ENCODE assay signal across 8 cellular contexts in genomic region chr19:12841094-12841493, GRCh38. TPM values are rescaled to one million over a fixed set of nuclear protein-coding genes. Genes with fewer than 3 reads are reported as not detected.
DNase-seq lines count a peak whose midpoint lies in the region; ATAC-seq and TF ChIP-seq lines count a peak whose summit lies in the region.

No MANE protein-coding gene starts in this region.

- no peaks in the 10 kb centered on the region for H3K9me3 Mint-ChIP-seq in activated T-helper 17 cell treated with anti-CD3 and anti-CD28 coated beads, Interleukin-2, amount 50 U/mL, for 72 hours
- no peaks in the 10 kb centered on the region for H3K9me3 Mint-ChIP-seq in Calu3 (ENCODE audit: low read depth, unreplicated experiment)

- H3K4me1 Mint-ChIP-seq in activated T-helper 17 cell treated with anti-CD3 and anti-CD28 coated beads, Interleukin-2, amount 50 U/mL, for 72 hours = peaks cover 16% of the 10 kb centered on the region
- H3K4me1 Mint-ChIP-seq in Calu3 (ENCODE audit: low read depth, unreplicated experiment) = no peaks in the 10 kb centered on the region

- BruUV-seq in Calu3 (replicated peaks; lab: Mats Ljungman, UMichigan) = no TSS peak

- H3K27ac ChIP-seq in iPS-20b (ENCODE audit: low read length) = peak overlapping the region; percentile 47
- no peak overlapping the region for H3K27ac ChIP-seq in upper lobe of left lung

- H3K36me3 ChIP-seq in iPS-20b (ENCODE audit: insufficient read depth, low read depth, low read length) (no peaks in the 10 kb centered on the region), upper lobe of left lung (no peaks in the 10 kb centered on the region)

- peaks cover 51% of the 10 kb centered on the region for H3K27me3 Mint-ChIP-seq in activated T-helper 17 cell treated with anti-CD3 and anti-CD28 coated beads, Interleukin-2, amount 50 U/mL, for 72 hours
- H3K27me3 Mint-ChIP-seq in Calu3 (ENCODE audit: unreplicated experiment) = peaks cover 44% of the 10 kb centered on the region

- H3K27me3 ChIP-seq in iPS-20b (ENCODE audit: insufficient read depth, low read length) (peaks cover 29% of the 10 kb centered on the region), upper lobe of left lung (peaks cover 0 to 55% (median 29%) of the 10 kb centered on the region in 4 donors)

- peak in 1 of 2 donors; percentile 21 for ATAC-seq in left cardiac atrium
- ATAC-seq in left ventricle myocardium superior = no peak
- ATAC-seq in activated T-helper 17 cell treated with anti-CD3 and anti-CD28 coated beads, Interleukin-2, amount 50 U/mL, for 72 hours (replicated peaks) = no peak
- peak in 1 of 2 donors; percentile 9 for ATAC-seq in upper lobe of left lung (ENCODE audit: low FRiP score in 2 of 2)
- ATAC-seq in GM21526 (IDR thresholded peaks at IDR 0.05; ENCODE audit: low FRiP score, unreplicated experiment) = no peak

- no peaks in the 10 kb centered on the region for H3K9me3 ChIP-seq in iPS-20b (ENCODE audit: insufficient read depth, low read depth, low read length)
- no peaks in the 10 kb centered on the region for H3K9me3 ChIP-seq in upper lobe of left lung

- peak overlapping the region; percentile 15 for H3K4me3 Mint-ChIP-seq in activated T-helper 17 cell treated with anti-CD3 and anti-CD28 coated beads, Interleukin-2, amount 50 U/mL, for 72 hours
- no peak overlapping the region for H3K4me3 Mint-ChIP-seq in Calu3 (ENCODE audit: low read depth, unreplicated experiment)

- peaks cover 9% of the 10 kb centered on the region for H3K4me1 ChIP-seq in iPS-20b (ENCODE audit: insufficient read depth, low read length)
- H3K4me1 ChIP-seq in upper lobe of left lung = peaks cover 15 to 27% (median 16%) of the 10 kb centered on the region in 4 donors

- H3K36me3 Mint-ChIP-seq in activated T-helper 17 cell treated with anti-CD3 and anti-CD28 coated beads, Interleukin-2, amount 50 U/mL, for 72 hours (ENCODE audit: low read depth) = no peaks in the 10 kb centered on the region
- peaks cover 9% of the 10 kb centered on the region for H3K36me3 Mint-ChIP-seq in Calu3 (ENCODE audit: insufficient read depth, unreplicated experiment)

- H3K27ac Mint-ChIP-seq in activated T-helper 17 cell treated with anti-CD3 and anti-CD28 coated beads, Interleukin-2, amount 50 U/mL, for 72 hours = no peak overlapping the region
- no peak overlapping the region for H3K27ac Mint-ChIP-seq in Calu3 (ENCODE audit: unreplicated experiment)

- TF ChIP-seq CTCF in upper lobe of left lung (IDR thresholded peaks at IDR 0.05) (no peak), Calu3 (IDR thresholded peaks at IDR 0.05; ENCODE audit: unreplicated experiment) (no peak)

- WGBS in upper lobe of left lung, 2 donors = 0 to 13% methylated on average over 7 to 23 of the region's 29 CpGs

- CTCF ChIA-PET in Calu3 (lab: Charles Lee) = no interaction called here

- TF ChIP-seq POLR2A in upper lobe of left lung (IDR thresholded peaks at IDR 0.05) = no peak

- DNase-seq in left cardiac atrium (peak; percentile 32), left ventricle myocardium superior (no peak), upper lobe of left lung (peak; percentile 24 to 80), Calu3 (no peak), mesenteric fat pad (ENCODE audit: low spot score) (no peak)

- intact Hi-C loops in left cardiac atrium (cut with DNase I) = loop anchor here in 1 of 2 donors (5.0 kb wide), 1 partner anchor 74 kb away; no protein-coding TSS in a partner anchor
- intact Hi-C loops in left ventricle myocardium superior (cut with micrococcal nuclease) = loop anchor here (10.0 kb wide), 1 partner anchor 76 kb away; no protein-coding TSS in a partner anchor
- intact Hi-C loops in Calu3 (cut with micrococcal nuclease; ENCODE audit: unreplicated experiment) = no loop called here

- peak overlapping the region; percentile 63; the same call in 1 of the 2 replicates for H3K9ac ChIP-seq in iPS-20b (ENCODE audit: low read depth, low read length)

- H3K4me3 ChIP-seq in iPS-20b (ENCODE audit: low read length) (peak overlapping the region; percentile 69; the same call in 1 of the 2 replicates), upper lobe of left lung (peak overlapping the region in 3 of 4 donors; percentile 10 to 37 (median 19))

- TF ChIP-seq EP300 in upper lobe of left lung (IDR thresholded peaks at IDR 0.05) = no peak

RNA-seq across cellular contexts. Expression of gene MAST1, which starts 2.8 kb away (rescaled TPM):
- under 1 TPM; 0.29 to 0.37 TPM for total RNA-seq in left cardiac atrium
- total RNA-seq in left ventricle myocardium superior = 0.12 TPM
- total RNA-seq in activated T-helper 17 cell treated with anti-CD3 and anti-CD28 coated beads, Interleukin-2, amount 50 U/mL, for 72 hours = 1 to 10 TPM; 2.4 to 2.6 TPM
- under 1 TPM in 3 of 6 donors, not detected in 3; 0.17 to 0.89 (median 0.61) TPM for total RNA-seq in upper lobe of left lung
- 1.3 and 2.6 TPM in 2 replicates for total RNA-seq in Calu3 (2022)
- total RNA-seq in mesenteric fat pad = 0.90 TPM

RNA-seq across cellular contexts. Expression of gene RTBDN, which starts 6.7 kb away (rescaled TPM):
- not detected for total RNA-seq in left cardiac atrium
- total RNA-seq in left ventricle myocardium superior = not detected
- total RNA-seq in activated T-helper 17 cell treated with anti-CD3 and anti-CD28 coated beads, Interleukin-2, amount 50 U/mL, for 72 hours = not detected
- total RNA-seq in upper lobe of left lung = not detected
- not detected in 2 replicates for total RNA-seq in Calu3 (2022)
- total RNA-seq in mesenteric fat pad = not detected

RNA-seq across cellular contexts. Expression of gene RNASEH2A, which starts 34.7 kb away (rescaled TPM):
- total RNA-seq in left cardiac atrium (1 to 10 TPM; 5.6 to 8.1 TPM), left ventricle myocardium superior (4.5 TPM), upper lobe of left lung (1 to 10 TPM; 4.2 to 7.6 (median 5.6) TPM), Calu3 (2022) (30.6 and 41.6 TPM in 2 replicates), mesenteric fat pad (2.7 TPM)
- total RNA-seq in activated T-helper 17 cell treated with anti-CD3 and anti-CD28 coated beads, Interleukin-2, amount 50 U/mL, for 72 hours = 10 to 100 TPM; 30.1 to 53.5 TPM

RNA-seq across cellular contexts. Expression of gene THSD8, which starts 39.2 kb away (rescaled TPM):
- total RNA-seq in left cardiac atrium = 1 to 10 TPM; 1.8 to 3.2 TPM
- total RNA-seq in left ventricle myocardium superior = 2.2 TPM
- total RNA-seq in activated T-helper 17 cell treated with anti-CD3 and anti-CD28 coated beads, Interleukin-2, amount 50 U/mL, for 72 hours = 10 to 100 TPM; 25.5 to 32.7 TPM
- total RNA-seq in upper lobe of left lung = 1 to 10 TPM in 2 of 6 donors, not detected in 4; 4.6 to 6.0 TPM
- total RNA-seq in Calu3 (2022) = 14.0 and 16.1 TPM in 2 replicates
- 2.1 TPM for total RNA-seq in mesenteric fat pad

RNA-seq across cellular contexts. Expression of gene PRDX2, which starts 39.5 kb away (rescaled TPM):
- total RNA-seq in left cardiac atrium (100 to 1,000 TPM; 525 to 629 TPM), left ventricle myocardium superior (750 TPM), upper lobe of left lung (100 to 1,000 TPM in 4 of 6 donors, 10 to 100 TPM in 2; 57.6 to 173 (median 123) TPM), Calu3 (2022) (121 and 135 TPM in 2 replicates), mesenteric fat pad (238 TPM)
- 100 to 1,000 TPM; 307 to 415 TPM for total RNA-seq in activated T-helper 17 cell treated with anti-CD3 and anti-CD28 coated beads, Interleukin-2, amount 50 U/mL, for 72 hours

Comparison
In these comparisons a context has a peak if more than half of its experiments do, and no peak if none do; other contexts are left out.
1. DNase-seq: peak in left cardiac atrium (single experiment) and upper lobe of left lung (2 of 2); none in left ventricle myocardium superior (single experiment), Calu3 (single experiment) and mesenteric fat pad (single experiment).